In genomic region chr22:49470741-49471134, GRCh38 we compare ENCODE assay signal across 27 cellular contexts.
"Had no signal": no experiment of that assay in that cellular context is flagged by ENCODE, and none has a peak within 500 bp of the region (broad histone marks: within the 10 kb centered on the region; RNA-seq: fewer than 3 reads in every experiment).

No MANE protein-coding gene starts in this region.

- H3K9me3 Mint-ChIP-seq: activated CD4-positive, alpha-beta memory T cell treated with anti-CD3 and anti-CD28 coated beads, Interleukin-2, amount 10 ng/mL, durations not matched to agents 7 days and 5 days; activated CD4-positive, alpha-beta T cell treated with anti-CD3 and anti-CD28 coated beads, Interleukin-2, amount 10 ng/mL, durations not matched to agents 7 days and 5 days; activated T-cell treated with anti-CD3 and anti-CD28 coated beads, Interleukin-2, amount 50 U/mL, for 24 hours; activated T-cell treated with anti-CD3 and anti-CD28 coated beads, Interleukin-2, amount 50 U/mL, for 72 hours; WTC11 had no signal

- H3K4me3 Mint-ChIP-seq: activated CD4-positive, alpha-beta memory T cell treated with anti-CD3 and anti-CD28 coated beads, Interleukin-2, amount 10 ng/mL, durations not matched to agents 7 days and 5 days; activated CD4-positive, alpha-beta T cell treated with anti-CD3 and anti-CD28 coated beads, Interleukin-2, amount 10 ng/mL, durations not matched to agents 7 days and 5 days; activated naive CD8-positive, alpha-beta T cell; activated T-cell treated with anti-CD3 and anti-CD28 coated beads, Interleukin-2, amount 50 U/mL, for 24 hours; activated T-cell treated with anti-CD3 and anti-CD28 coated beads, Interleukin-2, amount 50 U/mL, for 72 hours; WTC11 had no signal

- ATAC-seq: activated T-cell treated with anti-CD3 and anti-CD28 coated beads, Interleukin-2, amount 50 U/mL, for 72 hours; gastroesophageal sphincter; heart right ventricle; WTC11 had no signal

- DNase-seq: activated CD4-positive, alpha-beta memory T cell treated with anti-CD3 and anti-CD28 coated beads, Interleukin-2, amount 10 ng/mL, durations not matched to agents 7 days and 5 days; activated CD4-positive, alpha-beta T cell treated with anti-CD3 and anti-CD28 coated beads for 1 hour; activated CD4-positive, alpha-beta T cell treated with anti-CD3 and anti-CD28 coated beads for 4 hours; activated CD4-positive, alpha-beta T cell treated with anti-CD3 and anti-CD28 coated beads, Interleukin-2, amount 10 ng/mL, durations not matched to agents 7 days and 5 days; activated CD4-positive, alpha-beta T cell treated with anti-CD3 and anti-CD28 coated beads, Interleukin-2, amount 50 U/mL, for 4 hours; activated CD8-positive, alpha-beta memory T cell treated with anti-CD3 and anti-CD28 coated beads, Interleukin-2, amount 50 U/mL, for 48 hours; activated gamma-delta T cell; activated naive CD4-positive, alpha-beta T cell treated with anti-CD3 and anti-CD28 coated beads, Interleukin-2, amount 50 U/mL, for 16 hours; activated naive CD4-positive, alpha-beta T cell treated with Interleukin-2 at 50 U/mL for 16 hours; activated T-cell treated with anti-CD3 and anti-CD28 coated beads for 4 hours; activated T-cell treated with anti-CD3 and anti-CD28 coated beads, Interleukin-2, amount 50 U/mL, for 24 hours; activated T-cell treated with anti-CD3 and anti-CD28 coated beads, Interleukin-2, amount 50 U/mL, for 72 hours; amniotic stem cell; anterior cingulate cortex; central memory CD4-positive, alpha-beta T cell; colonic mucosa; effector CD8-positive, alpha-beta T cell; esophagus squamous epithelium; foreskin melanocyte; heart right ventricle; T-helper 2 cell had no signal

- H3K4me1 Mint-ChIP-seq: activated CD4-positive, alpha-beta memory T cell treated with anti-CD3 and anti-CD28 coated beads, Interleukin-2, amount 10 ng/mL, durations not matched to agents 7 days and 5 days; activated CD4-positive, alpha-beta T cell treated with anti-CD3 and anti-CD28 coated beads, Interleukin-2, amount 10 ng/mL, durations not matched to agents 7 days and 5 days had no signal

- H3K36me3 Mint-ChIP-seq: activated naive CD8-positive, alpha-beta T cell; WTC11 had no signal

- FAIRE-seq: astrocyte, endometrium, endothelial cell of umbilical vein had no signal

- H3K27ac Mint-ChIP-seq: activated CD4-positive, alpha-beta memory T cell treated with anti-CD3 and anti-CD28 coated beads, Interleukin-2, amount 10 ng/mL, durations not matched to agents 7 days and 5 days; activated CD4-positive, alpha-beta T cell treated with anti-CD3 and anti-CD28 coated beads, Interleukin-2, amount 10 ng/mL, durations not matched to agents 7 days and 5 days; activated naive CD8-positive, alpha-beta T cell; activated T-cell treated with anti-CD3 and anti-CD28 coated beads, Interleukin-2, amount 50 U/mL, for 24 hours; activated T-cell treated with anti-CD3 and anti-CD28 coated beads, Interleukin-2, amount 50 U/mL, for 72 hours; WTC11 had no signal

- H3K27me3 Mint-ChIP-seq: activated CD4-positive, alpha-beta memory T cell treated with anti-CD3 and anti-CD28 coated beads, Interleukin-2, amount 10 ng/mL, durations not matched to agents 7 days and 5 days; activated CD4-positive, alpha-beta T cell treated with anti-CD3 and anti-CD28 coated beads, Interleukin-2, amount 10 ng/mL, durations not matched to agents 7 days and 5 days; activated naive CD8-positive, alpha-beta T cell; activated T-cell treated with anti-CD3 and anti-CD28 coated beads, Interleukin-2, amount 50 U/mL, for 24 hours had no signal
